25 cellular contexts compared by ENCODE assay signal in genomic region chr12:126935435-126935834, GRCh38.
A peak's percentile ranks its signal among the peaks of the same experiment; 100 is the strongest.
DNase-seq lines count a peak whose midpoint lies in the region; ATAC-seq, FAIRE-seq and TF ChIP-seq lines count a peak whose summit lies in the region.
"Had no signal": no experiment of that assay in that cellular context is flagged by ENCODE, and none has a peak within 500 bp of the region (broad histone marks: within the 10 kb centered on the region; RNA-seq: fewer than 3 reads in every experiment).

No MANE protein-coding gene starts in this region.

- 2% methylated on average over 4 of the region's 4 CpGs for WGBS in HepG2 (ENCODE audit: low lambda C conversion rate)
- 74% methylated on average over 4 of the region's 4 CpGs for WGBS in right lobe of liver (ENCODE audit: insufficient coverage, low coverage, low lambda C conversion rate, missing lambda C conversion rate)

- TF ChIP-seq EP300 in HepG2 (IDR thresholded peaks at IDR 0.05; ENCODE audit: low read depth in 2 of 2, low read length in 2 of 2) (no peak), HepG2 (CRISPR knock-in tag; IDR thresholded peaks at IDR 0.05; ENCODE audit: borderline replicate concordance) (no peak), neural cell (conservative IDR thresholded peaks at IDR 0.05; ENCODE audit: poor library complexity, severe bottlenecking) (peak; percentile 79)

- no peaks in the 10 kb centered on the region for H4K20me1 ChIP-seq in HepG2 (ENCODE audit: insufficient read depth, low read length)
- H4K20me1 ChIP-seq in neural cell (ENCODE audit: insufficient read depth) = no peaks in the 10 kb centered on the region
- H4K20me1 ChIP-seq: BLaER1 treated with 17β-estradiol and CSF1 and Interleukin-3, amounts not matched to agents 10 nM and 100 nM had no signal

- H3K9me3 ChIP-seq in HepG2 (ENCODE audit: low read length) (peaks cover 49% of the 10 kb centered on the region), right lobe of liver (no peaks in the 10 kb centered on the region), neural cell (ENCODE audit: low read length) (no peaks in the 10 kb centered on the region)
- H3K9me3 ChIP-seq: A549; BLaER1 treated with 17β-estradiol and CSF1 and Interleukin-3, amounts not matched to agents 10 nM and 100 nM; Caco-2 had no signal

- H3K4me1 ChIP-seq in HepG2 (ENCODE audit: insufficient read depth, low read length) (no peaks in the 10 kb centered on the region), right lobe of liver (peaks cover 0 to 14% (median 0%) of the 10 kb centered on the region in 4 donors)
- H3K4me1 ChIP-seq: Caco-2 had no signal

- no peak for ATAC-seq in HepG2
- ATAC-seq in right lobe of liver = no peak
- ATAC-seq: A549; CD8-positive, alpha-beta T cell had no signal

- H2AFZ ChIP-seq in HepG2 (ENCODE audit: low read length) (peak overlapping the region; percentile 54), neural cell (ENCODE audit: low read depth, low read length) (no peak overlapping the region)

- TF ChIP-seq CTCF in HepG2 (CRISPR knock-in tag; IDR thresholded peaks at IDR 0.05) = no peak
- no peak for TF ChIP-seq CTCF in right lobe of liver (IDR thresholded peaks at IDR 0.05)
- TF ChIP-seq CTCF in neural cell (IDR thresholded peaks at IDR 0.05; ENCODE audit: poor library complexity, severe bottlenecking) = no peak

- TF ChIP-seq RAD21 in HepG2 (CRISPR knock-in tag; IDR thresholded peaks at IDR 0.05) = no peak
- TF ChIP-seq RAD21 in neural cell (conservative IDR thresholded peaks at IDR 0.05) = peak; percentile 16

- intact Hi-C loops in HepG2 (cut with micrococcal nuclease; ENCODE audit: unreplicated experiment) = no loop called here
- intact Hi-C loops in right lobe of liver (cut with DNase I) = no loop called here

- H3K27me3 ChIP-seq in HepG2 (ENCODE audit: control insufficient read depth in 1 of 2, insufficient read depth in 2 of 2, low read length in 2 of 2) (no peaks in the 10 kb centered on the region), right lobe of liver (no peaks in the 10 kb centered on the region), neural cell (ENCODE audit: insufficient read depth, low read depth, low read length) (no peaks in the 10 kb centered on the region)
- H3K27me3 ChIP-seq: BLaER1 treated with 17β-estradiol and CSF1 and Interleukin-3, amounts not matched to agents 10 nM and 100 nM had no signal

- no peaks in the 10 kb centered on the region for H3K36me3 ChIP-seq in HepG2 (replicated peaks in 1 of 2; ENCODE audit: control insufficient read depth in 1 of 2, insufficient read depth in 2 of 2, low read length in 2 of 2)
- H3K36me3 ChIP-seq in right lobe of liver = no peaks in the 10 kb centered on the region
- H3K36me3 ChIP-seq in neural cell (ENCODE audit: insufficient read depth, low read length) = no peaks in the 10 kb centered on the region
- H3K36me3 ChIP-seq: BLaER1 treated with 17β-estradiol and CSF1 and Interleukin-3, amounts not matched to agents 10 nM and 100 nM had no signal

- in situ Hi-C loops in HepG2 (cut with HindIII; ENCODE audit: extremely low pct_ligation_motif_present, low pct_unique_long_range_greater_than_20kb) = no loop called here

- no peak overlapping the region for H3K4me2 ChIP-seq in HepG2 (ENCODE audit: low read depth, low read length)
- no peak overlapping the region for H3K4me2 ChIP-seq in neural cell (ENCODE audit: low read length)
- H3K4me2 ChIP-seq: BLaER1 treated with 17β-estradiol and CSF1 and Interleukin-3, amounts not matched to agents 10 nM and 100 nM had no signal

- TF ChIP-seq POLR2A in HepG2 (IDR thresholded peaks at IDR 0.05; ENCODE audit: insufficient read depth in 1 of 2, low read depth in 2 of 2, low read length in 2 of 2) (no peak), right lobe of liver (IDR thresholded peaks at IDR 0.05) (no peak), erythroblast (IDR thresholded peaks at IDR 0.05; ENCODE audit: low read length) (no peak)

- no peak overlapping the region for H3K4me3 ChIP-seq in HepG2 (replicated peaks in 1 of 3; ENCODE audit: insufficient read depth in 1 of 3, low read depth in 2 of 3, low read length in 3 of 3)
- H3K4me3 ChIP-seq in right lobe of liver = no peak overlapping the region
- H3K4me3 ChIP-seq in neural cell (ENCODE audit: low read length) = no peak overlapping the region
- H3K4me3 ChIP-seq: A549; BLaER1 treated with 17β-estradiol and CSF1 and Interleukin-3, amounts not matched to agents 10 nM and 100 nM had no signal

- POLR2A ChIA-PET in HepG2 (lab: Yijun Ruan, JAX) = no interaction called here

- no peaks in the 10 kb centered on the region for H3F3A ChIP-seq in neural cell (ENCODE audit: insufficient read depth, low read length, poor library complexity, severe bottlenecking)

- no peak for FAIRE-seq in HepG2 (lab: Jason Lieb, UNC)
- FAIRE-seq: A549, D721Med, G401.6, GM12891, GM19239 had no signal

- DNase-seq in HepG2 (ENCODE audit: low spot score) (no peak), right lobe of liver (no peak), cerebellar cortex (ENCODE audit: low spot score) (peak; percentile 4), DMS 273 treated with DMSO at 0.1 percent for 48 hours (lab: John Stamatoyannopoulos, UW) (no peak), erythroblast (lab: John Stamatoyannopoulos, UW) (no peak)
- DNase-seq: AML-193; Caco-2; Calu3; CD4-positive, alpha-beta T cell; CD8-positive, alpha-beta T cell; DMS153; DMS53; DMS79; DND-41; EL; GF-D8 had no signal

- CTCF ChIA-PET in HepG2 (lab: Yijun Ruan, JAX; ENCODE audit: low intra/inter-chr PET ratio, low total read pairs) = no interaction called here

- H3K27ac ChIP-seq in HepG2 (ENCODE audit: extremely low read length, insufficient read depth, low read length) = no peak overlapping the region
- H3K27ac ChIP-seq in right lobe of liver = no peak overlapping the region
- peak overlapping the region; percentile 44 for H3K27ac ChIP-seq in neural cell (ENCODE audit: low read length)
- H3K27ac ChIP-seq: 22Rv1; A549; BLaER1 treated with 17β-estradiol and CSF1 and Interleukin-3, amounts not matched to agents 10 nM and 100 nM; C4-2B had no signal

- H3K79me2 ChIP-seq in HepG2 (ENCODE audit: insufficient read depth, low read length) (no peaks in the 10 kb centered on the region), neural cell (replicated peaks; ENCODE audit: insufficient read depth, low read length) (no peaks in the 10 kb centered on the region)

- H3K9ac ChIP-seq in HepG2 (ENCODE audit: insufficient read depth, low read depth, low read length) (no peak overlapping the region), neural cell (ENCODE audit: low read length) (no peak overlapping the region)
- H3K9ac ChIP-seq: BLaER1 treated with 17β-estradiol and CSF1 and Interleukin-3, amounts not matched to agents 10 nM and 100 nM had no signal

- H3K9me2 ChIP-seq in neural cell (ENCODE audit: insufficient read depth, low read length) = no peaks in the 10 kb centered on the region

- no TSS peak for BruUV-seq in HepG2 (replicated peaks; lab: Mats Ljungman, UMichigan)

TF ChIP-seq in HepG2, 621 proteins besides CTCF, POLR2A, EP300 and RAD21 (continues in another document):
- TF ChIP-seq TAF1 (CRISPR knock-in tag; IDR thresholded peaks at IDR 0.05) (no peak), MATR3 (CRISPR knock-in tag; IDR thresholded peaks at IDR 0.05) (no peak), BCL6 (CRISPR knock-in tag; IDR thresholded peaks at IDR 0.05) (no peak), ZNF253 (CRISPR knock-in tag; IDR thresholded peaks at IDR 0.05; ENCODE audit: borderline replicate concordance) (no peak), ZNF343 (CRISPR knock-in tag; IDR thresholded peaks at IDR 0.05) (no peak)

TF ChIP-seq in neural cell, 6 proteins besides CTCF, POLR2A, EP300 and RAD21:
- TF ChIP-seq POLR2AphosphoS5 (IDR thresholded peaks at IDR 0.05) (peak; percentile 58), SMC3 (conservative IDR thresholded peaks at IDR 0.05; ENCODE audit: poor library complexity) (no peak), REST (IDR thresholded peaks at IDR 0.05; ENCODE audit: borderline replicate concordance) (peak; percentile 40)
